ENCODE assay signal across 22 cellular contexts in the genomic region with DNA sequence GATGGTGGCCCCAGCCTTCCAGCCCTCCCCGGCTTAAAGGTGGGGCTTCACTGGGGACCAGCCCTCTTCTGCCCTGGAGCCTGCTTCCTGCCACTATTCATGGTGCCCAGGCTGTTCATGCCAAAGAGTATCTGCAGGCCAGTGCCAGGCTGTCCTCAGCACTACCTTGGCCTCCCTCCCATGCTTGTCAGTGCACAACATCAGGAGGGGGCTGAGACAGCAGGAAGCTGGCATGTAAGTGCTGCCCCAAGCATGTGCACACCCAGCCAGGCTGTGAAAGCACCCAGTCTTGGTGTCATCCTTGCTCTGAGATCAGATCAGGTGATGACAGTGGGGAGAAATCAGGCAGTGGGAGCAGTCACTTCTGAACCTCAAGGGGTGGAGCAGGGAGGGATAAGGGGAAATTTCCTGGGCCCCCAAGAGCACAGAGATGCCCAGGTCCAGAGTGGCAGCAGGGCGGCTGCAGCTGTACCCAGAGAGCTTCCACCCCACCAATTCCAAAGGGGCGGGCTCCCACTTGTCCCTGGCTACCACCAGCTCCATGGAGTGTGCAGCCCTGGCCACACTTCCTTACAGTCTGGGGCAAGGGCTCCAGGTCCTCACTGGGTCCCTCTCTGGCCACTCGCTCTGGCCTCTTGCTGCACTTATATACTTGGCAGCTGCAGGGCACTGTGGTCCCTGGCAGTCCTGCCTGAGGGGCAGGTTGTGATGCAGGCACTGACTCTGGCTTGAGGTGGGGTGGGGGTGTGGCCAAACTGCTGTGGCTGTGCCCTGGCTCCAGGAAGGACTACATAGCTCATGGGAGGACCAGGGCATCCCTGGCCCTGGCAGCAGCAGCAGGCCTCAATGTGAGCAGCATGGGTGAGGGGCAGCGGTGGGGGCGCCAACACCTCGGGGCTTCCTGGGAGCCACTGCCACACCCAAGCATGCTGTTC.
DNase-seq lines count a peak whose midpoint lies in the region; ATAC-seq lines count a peak whose summit lies in the region.
"Had no signal": no experiment of that assay in that cellular context is flagged by ENCODE, and none has a peak within 500 bp of the region (broad histone marks: within the 10 kb centered on the region; RNA-seq: fewer than 3 reads in every experiment).

No MANE protein-coding gene starts in this region.

- no peak overlapping the region for H2AFZ ChIP-seq in neuronal stem cell (ENCODE audit: low read length)

- H3K9me3 Mint-ChIP-seq in activated naive CD8-positive, alpha-beta T cell treated with anti-CD3 and anti-CD28 coated beads, Interleukin-2, amount 10 ng/mL, durations not matched to agents 7 days and 5 days, result peaks cover 8% of the 10 kb centered on the region
- H3K9me3 Mint-ChIP-seq in activated naive CD8-positive, alpha-beta T cell treated with anti-CD3 and anti-CD28 coated beads for 36 hours, result peaks cover 17% of the 10 kb centered on the region
- peaks cover 23% of the 10 kb centered on the region for H3K9me3 Mint-ChIP-seq in activated T-helper 2 cell treated with anti-CD3 and anti-CD28 coated beads, Interferon-gamma antibody, Interleukin-2, Interleukin-4, amounts not matched to agents 10 μg/mL and 5 μg/mL and 100 μg/mL, durations not matched to agents 14 hours and 24 hours and 36 hours

- peak overlapping the region in 1 of 2 donors; percentile 23 for H3K4me3 ChIP-seq in neuronal stem cell (ENCODE audit: low read length in 2 of 2)
- H3K4me3 ChIP-seq: GM12878 had no signal

- peaks cover 17% of the 10 kb centered on the region for H3K36me3 Mint-ChIP-seq in activated naive CD8-positive, alpha-beta T cell treated with anti-CD3 and anti-CD28 coated beads, Interleukin-2, amount 10 ng/mL, durations not matched to agents 7 days and 5 days
- peaks cover 4% of the 10 kb centered on the region for H3K36me3 Mint-ChIP-seq in activated naive CD8-positive, alpha-beta T cell treated with anti-CD3 and anti-CD28 coated beads for 36 hours
- H3K36me3 Mint-ChIP-seq in activated T-helper 2 cell treated with anti-CD3 and anti-CD28 coated beads, Interferon-gamma antibody, Interleukin-2, Interleukin-4, amounts not matched to agents 10 μg/mL and 5 μg/mL and 100 μg/mL, durations not matched to agents 14 hours and 24 hours and 36 hours (ENCODE audit: low read depth), result peaks cover 8% of the 10 kb centered on the region
- H3K36me3 Mint-ChIP-seq: CD4-positive, CD25-positive, alpha-beta regulatory T cell had no signal

- H3K4ac ChIP-seq in neuronal stem cell (ENCODE audit: low read length), result no peak overlapping the region

- no peaks in the 10 kb centered on the region for H3K27me3 Mint-ChIP-seq in activated naive CD8-positive, alpha-beta T cell treated with anti-CD3 and anti-CD28 coated beads, Interleukin-2, amount 10 ng/mL, durations not matched to agents 7 days and 5 days
- no peaks in the 10 kb centered on the region for H3K27me3 Mint-ChIP-seq in activated naive CD8-positive, alpha-beta T cell treated with anti-CD3 and anti-CD28 coated beads for 36 hours
- no peaks in the 10 kb centered on the region for H3K27me3 Mint-ChIP-seq in activated T-helper 2 cell treated with anti-CD3 and anti-CD28 coated beads, Interferon-gamma antibody, Interleukin-2, Interleukin-4, amounts not matched to agents 10 μg/mL and 5 μg/mL and 100 μg/mL, durations not matched to agents 14 hours and 24 hours and 36 hours (ENCODE audit: low read depth)

- H2AK5ac ChIP-seq in neuronal stem cell (ENCODE audit: low read depth, low read length), result peak overlapping the region; percentile 63

- no peak overlapping the region for H4K91ac ChIP-seq in neuronal stem cell (ENCODE audit: low read depth, low read length, poor library complexity)

- H2BK5ac ChIP-seq in neuronal stem cell (ENCODE audit: low read length), result no peak overlapping the region

- no peaks in the 10 kb centered on the region for H3K79me1 ChIP-seq in neuronal stem cell (ENCODE audit: low read depth, low read length)

- H3K23ac ChIP-seq in neuronal stem cell (ENCODE audit: low read depth, low read length, poor library complexity), result peak overlapping the region; percentile 10

- H3K27me3 ChIP-seq in neuronal stem cell (ENCODE audit: control insufficient read depth in 3 of 3, insufficient read depth in 3 of 3, low read depth in 1 of 3, low read length in 3 of 3), result no peaks in the 10 kb centered on the region
- H3K27me3 ChIP-seq: BE2C had no signal

- peak overlapping the region; percentile 61 for H3K9ac ChIP-seq in neuronal stem cell (ENCODE audit: low read depth, low read length, poor library complexity)

- no peak overlapping the region for H2BK12ac ChIP-seq in neuronal stem cell (ENCODE audit: low read length)

- POLR2A ChIA-PET in activated naive CD8-positive, alpha-beta T cell treated with anti-CD3 and anti-CD28 coated beads, Interleukin-2, amount 10 ng/mL, durations not matched to agents 7 days and 5 days (lab: Charles Lee), result no interaction called here

- peaks cover 12% of the 10 kb centered on the region for H3K4me1 Mint-ChIP-seq in activated naive CD8-positive, alpha-beta T cell treated with anti-CD3 and anti-CD28 coated beads, Interleukin-2, amount 10 ng/mL, durations not matched to agents 7 days and 5 days
- peaks cover 10% of the 10 kb centered on the region for H3K4me1 Mint-ChIP-seq in activated naive CD8-positive, alpha-beta T cell treated with anti-CD3 and anti-CD28 coated beads for 36 hours
- peaks cover 12% of the 10 kb centered on the region for H3K4me1 Mint-ChIP-seq in activated T-helper 2 cell treated with anti-CD3 and anti-CD28 coated beads, Interferon-gamma antibody, Interleukin-2, Interleukin-4, amounts not matched to agents 10 μg/mL and 5 μg/mL and 100 μg/mL, durations not matched to agents 14 hours and 24 hours and 36 hours (ENCODE audit: low read depth)

- intact Hi-C loops in left ventricle myocardium superior (cut with micrococcal nuclease), result no loop called here
- intact Hi-C loops in activated T-helper 2 cell treated with anti-CD3 and anti-CD28 coated beads, Interferon-gamma antibody, Interleukin-2, Interleukin-4, amounts not matched to agents 10 μg/mL and 5 μg/mL and 100 μg/mL, durations not matched to agents 14 hours and 24 hours and 36 hours (cut with micrococcal nuclease), result no loop called here

- ATAC-seq in activated naive CD8-positive, alpha-beta T cell treated with anti-CD3 and anti-CD28 coated beads, Interleukin-2, amount 10 ng/mL, durations not matched to agents 7 days and 5 days (ENCODE audit: low read depth), result no peak
- ATAC-seq in left ventricle myocardium superior (peak; percentile 75), GM19455 (IDR thresholded peaks at IDR 0.05; ENCODE audit: unreplicated experiment) (no peak)
- ATAC-seq: GM12878 had no signal

- H2BK15ac ChIP-seq in neuronal stem cell (ENCODE audit: low read length), result no peak overlapping the region

- H2BK120ac ChIP-seq in neuronal stem cell (ENCODE audit: low read depth, low read length), result peak overlapping the region; percentile 16

- H4K8ac ChIP-seq in neuronal stem cell (ENCODE audit: low read depth, low read length), result no peak overlapping the region

- peak overlapping the region; percentile 64 for H3K27ac Mint-ChIP-seq in activated naive CD8-positive, alpha-beta T cell treated with anti-CD3 and anti-CD28 coated beads, Interleukin-2, amount 10 ng/mL, durations not matched to agents 7 days and 5 days
- no peak overlapping the region for H3K27ac Mint-ChIP-seq in activated naive CD8-positive, alpha-beta T cell treated with anti-CD3 and anti-CD28 coated beads for 36 hours
- H3K27ac Mint-ChIP-seq in activated T-helper 2 cell treated with anti-CD3 and anti-CD28 coated beads, Interferon-gamma antibody, Interleukin-2, Interleukin-4, amounts not matched to agents 10 μg/mL and 5 μg/mL and 100 μg/mL, durations not matched to agents 14 hours and 24 hours and 36 hours, result no peak overlapping the region

- no peak for DNase-seq in activated naive CD8-positive, alpha-beta T cell treated with anti-CD3 and anti-CD28 coated beads, Interleukin-2, amount 10 ng/mL, durations not matched to agents 7 days and 5 days
- no peak for DNase-seq in activated naive CD8-positive, alpha-beta T cell treated with anti-CD3 and anti-CD28 coated beads for 36 hours
- DNase-seq in left ventricle myocardium superior (no peak), neuronal stem cell (ENCODE audit: low spot score) (no peak)
- DNase-seq in activated T-cell treated with anti-CD3 and anti-CD28 coated beads, Interleukin-2, amount 50 U/mL, for 48 hours, result no peak
- DNase-seq in activated T-helper 2 cell treated with anti-CD3 and anti-CD28 coated beads, Interferon-gamma antibody, Interleukin-2, Interleukin-4, amounts not matched to agents 10 μg/mL and 5 μg/mL and 100 μg/mL, durations not matched to agents 14 hours and 24 hours and 36 hours (ENCODE audit: low spot score), result no peak
- DNase-seq: BE2C; CD4-positive, CD25-positive, alpha-beta regulatory T cell; DMS153; EL; GOT3; KBM-7; NCI-H1105 treated with DMSO at 0.1 percent for 48 hours; NCI-H1694 treated with DMSO at 0.1 percent for 48 hours; NCI-H2227 treated with DMSO at 0.1 percent for 48 hours; NCI-H524; NCI-H82; OCI-M1; SIG-M5 had no signal

- no peak overlapping the region for H3K4me3 Mint-ChIP-seq in activated naive CD8-positive, alpha-beta T cell treated with anti-CD3 and anti-CD28 coated beads, Interleukin-2, amount 10 ng/mL, durations not matched to agents 7 days and 5 days
- H3K4me3 Mint-ChIP-seq in activated naive CD8-positive, alpha-beta T cell treated with anti-CD3 and anti-CD28 coated beads for 36 hours, result no peak overlapping the region
- H3K4me3 Mint-ChIP-seq in activated T-helper 2 cell treated with anti-CD3 and anti-CD28 coated beads, Interferon-gamma antibody, Interleukin-2, Interleukin-4, amounts not matched to agents 10 μg/mL and 5 μg/mL and 100 μg/mL, durations not matched to agents 14 hours and 24 hours and 36 hours (ENCODE audit: low read depth), result no peak overlapping the region
- H3K4me3 Mint-ChIP-seq: CD4-positive, CD25-positive, alpha-beta regulatory T cell had no signal

- H3K18ac ChIP-seq in neuronal stem cell (ENCODE audit: low read length), result peak overlapping the region; percentile 80

- peaks cover 36% of the 10 kb centered on the region for H3K9me3 ChIP-seq in KOPT-K1 (ENCODE audit: insufficient read depth, low read length, poor library complexity, severe bottlenecking)
- no peaks in the 10 kb centered on the region for H3K9me3 ChIP-seq in neuronal stem cell (replicated peaks in 1 of 2; ENCODE audit: control insufficient read depth in 2 of 2, insufficient read depth in 1 of 2, low read depth in 1 of 2, low read length in 2 of 2)
- H3K9me3 ChIP-seq: BE2C had no signal

- WGBS in neuronal stem cell (ENCODE audit: extremely low coverage in 2 of 2, insufficient read length in 2 of 2, insufficient replicate concordance in 1 of 2), 2 donors, result no CpG with 5 or more reads among the region's 7 CpGs

- H3K4me1 ChIP-seq in neuronal stem cell (ENCODE audit: control insufficient read depth in 2 of 2, insufficient read depth in 1 of 2, low read depth in 1 of 2, low read length in 2 of 2), result no peaks in the 10 kb centered on the region
- H3K4me1 ChIP-seq: BE2C had no signal

- no peak overlapping the region for H3K4me2 ChIP-seq in neuronal stem cell (ENCODE audit: insufficient read depth, low read length, poor library complexity, severe bottlenecking)

- H3K36me3 ChIP-seq in KOPT-K1 (ENCODE audit: insufficient read depth, low read length) (no peaks in the 10 kb centered on the region), neuronal stem cell (replicated peaks in 1 of 2; ENCODE audit: control insufficient read depth in 2 of 2, insufficient read depth in 2 of 2, low read length in 2 of 2) (no peaks in the 10 kb centered on the region)
- H3K36me3 ChIP-seq: BE2C had no signal

- H3K27ac ChIP-seq in KOPT-K1 (ENCODE audit: low read depth, low read length, poor library complexity, severe bottlenecking) (peak overlapping the region; percentile 56), neuronal stem cell (replicated peaks; ENCODE audit: low read length) (no peak overlapping the region)

- H3K14ac ChIP-seq in neuronal stem cell (ENCODE audit: low read length), result no peak overlapping the region
